13 cellular contexts compared by ENCODE assay signal in the genomic region with DNA sequence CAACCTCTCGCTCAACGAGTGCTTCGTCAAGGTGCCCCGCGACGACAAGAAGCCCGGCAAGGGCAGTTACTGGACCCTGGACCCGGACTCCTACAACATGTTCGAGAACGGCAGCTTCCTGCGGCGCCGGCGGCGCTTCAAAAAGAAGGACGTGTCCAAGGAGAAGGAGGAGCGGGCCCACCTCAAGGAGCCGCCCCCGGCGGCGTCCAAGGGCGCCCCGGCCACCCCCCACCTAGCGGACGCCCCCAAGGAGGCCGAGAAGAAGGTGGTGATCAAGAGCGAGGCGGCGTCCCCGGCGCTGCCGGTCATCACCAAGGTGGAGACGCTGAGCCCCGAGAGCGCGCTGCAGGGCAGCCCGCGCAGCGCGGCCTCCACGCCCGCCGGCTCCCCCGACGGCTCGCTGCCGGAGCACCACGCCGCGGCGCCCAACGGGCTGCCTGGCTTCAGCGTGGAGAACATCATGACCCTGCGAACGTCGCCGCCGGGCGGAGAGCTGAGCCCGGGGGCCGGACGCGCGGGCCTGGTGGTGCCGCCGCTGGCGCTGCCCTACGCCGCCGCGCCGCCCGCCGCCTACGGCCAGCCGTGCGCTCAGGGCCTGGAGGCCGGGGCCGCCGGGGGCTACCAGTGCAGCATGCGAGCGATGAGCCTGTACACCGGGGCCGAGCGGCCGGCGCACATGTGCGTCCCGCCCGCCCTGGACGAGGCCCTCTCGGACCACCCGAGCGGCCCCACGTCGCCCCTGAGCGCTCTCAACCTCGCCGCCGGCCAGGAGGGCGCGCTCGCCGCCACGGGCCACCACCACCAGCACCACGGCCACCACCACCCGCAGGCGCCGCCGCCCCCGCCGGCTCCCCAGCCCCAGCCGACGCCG. TPM values are rescaled to one million over a fixed set of nuclear protein-coding genes. Genes with fewer than 3 reads are reported as not detected.
DNase-seq lines count a peak whose midpoint lies in the region; ATAC-seq and TF ChIP-seq lines count a peak whose summit lies in the region.
"Had no signal": no experiment of that assay in that cellular context is flagged by ENCODE, and none has a peak within 500 bp of the region (broad histone marks: within the 10 kb centered on the region; RNA-seq: fewer than 3 reads in every experiment).

No MANE protein-coding gene starts in this region.

- H3K36me3 ChIP-seq in heart right ventricle = no peaks in the 10 kb centered on the region

- H3K27me3 Mint-ChIP-seq in activated T-cell treated with anti-CD3 and anti-CD28 coated beads, Interleukin-2, amount 50 U/mL, for 72 hours (ENCODE audit: low read depth) = peaks cover 68% of the 10 kb centered on the region

- H3K4me3 ChIP-seq in heart right ventricle (peak overlapping the region; percentile 33 to 66 (median 59)), retinal pigment epithelial cell (ENCODE audit: low read length) (peak overlapping the region; percentile 78)

- WGBS in heart right ventricle, 2 donors = 0 to 1% methylated on average over 89 to 115 of the region's 115 CpGs

- no peak overlapping the region for H3K27ac Mint-ChIP-seq in activated T-cell treated with anti-CD3 and anti-CD28 coated beads, Interleukin-2, amount 50 U/mL, for 72 hours
- H3K27ac Mint-ChIP-seq: dendritic cell treated with granulocyte-macrophage colony-stimulating factor and Interleukin-4, amounts not matched to agents 40 ng/mL and 50 ng/mL, for 4 days had no signal

- peaks cover 8% of the 10 kb centered on the region for H3K4me1 Mint-ChIP-seq in activated T-cell treated with anti-CD3 and anti-CD28 coated beads, Interleukin-2, amount 50 U/mL, for 72 hours (ENCODE audit: low read depth)

- no peak for ATAC-seq in activated T-cell treated with anti-CD3 and anti-CD28 coated beads, Interleukin-2, amount 50 U/mL, for 72 hours (replicated peaks in 1 of 2)
- ATAC-seq in heart right ventricle = peak in 4 of 8 donors; percentile 14 to 46 (median 26)
- ATAC-seq in GM18909 (IDR thresholded peaks at IDR 0.05; ENCODE audit: poor library complexity, unreplicated experiment) = no peak
- no peak for ATAC-seq in left colon
- ATAC-seq: HCT116 had no signal

- H3K9me3 ChIP-seq in heart right ventricle = no peaks in the 10 kb centered on the region

- TF ChIP-seq CTCF in heart right ventricle (IDR thresholded peaks at IDR 0.05) (peak in 1 of 9 donors; percentile 22), retinal pigment epithelial cell (conservative IDR thresholded peaks at IDR 0.05; ENCODE audit: low read depth, low read length) (peak; percentile 21)

- H3K4me1 ChIP-seq in heart right ventricle = peaks cover 0 to 39% (median 18%) of the 10 kb centered on the region in 9 donors

- DNase-seq in EH (ENCODE audit: low read depth) (peak; percentile 63), heart right ventricle (peak in 1 of 2 donors; percentile 51), retinal pigment epithelial cell (ENCODE audit: low read depth) (no peak), NCI-H1694 (lab: John Stamatoyannopoulos, UW) (no peak), left colon (no peak), epidermal melanocyte (ENCODE audit: insufficient read length, low spot score) (no peak)
- no peak for DNase-seq in activated T-cell treated with anti-CD3 and anti-CD28 coated beads, Interleukin-2, amount 50 U/mL, for 72 hours
- DNase-seq: NCI-H1105, substantia nigra had no signal

- intact Hi-C loops in heart right ventricle (cut with DNase I) = loop anchor here in 5 of 10 donors (5.0 to 10.0 kb wide), 6 partner anchors 194 to 817 kb away; a partner anchor contains a TSS
- intact Hi-C loops in left colon (cut with DNase I, micrococcal nuclease) = no loop called here

- no peaks in the 10 kb centered on the region for H3K9me3 Mint-ChIP-seq in activated T-cell treated with anti-CD3 and anti-CD28 coated beads, Interleukin-2, amount 50 U/mL, for 72 hours
- H3K9me3 Mint-ChIP-seq: dendritic cell treated with granulocyte-macrophage colony-stimulating factor and Interleukin-4, amounts not matched to agents 40 ng/mL and 50 ng/mL, for 4 days had no signal

- H3K36me3 Mint-ChIP-seq in activated T-cell treated with anti-CD3 and anti-CD28 coated beads, Interleukin-2, amount 50 U/mL, for 72 hours (ENCODE audit: insufficient read depth in 2 of 2) = no peaks in the 10 kb centered on the region

- H3K27ac ChIP-seq in heart right ventricle = peak overlapping the region; percentile 23 to 90 (median 82)
- H3K27ac ChIP-seq: parathyroid adenoma had no signal

- peak overlapping the region; percentile 40 to 62 for H3K4me3 Mint-ChIP-seq in activated T-cell treated with anti-CD3 and anti-CD28 coated beads, Interleukin-2, amount 50 U/mL, for 72 hours

- peaks cover 9 to 98% (median 84%) of the 10 kb centered on the region in 7 donors for H3K27me3 ChIP-seq in heart right ventricle

RNA-seq across cellular contexts. Expression of a gene that starts 1.3 kb away (rescaled TPM):
- not detected for total RNA-seq in activated T-cell treated with anti-CD3 and anti-CD28 coated beads, Interleukin-2, amount 50 U/mL, for 72 hours
- total RNA-seq in heart right ventricle (1 to 10 TPM in 8 of 10 donors, under 1 TPM in 2; 0.66 to 2.2 (median 1.9) TPM), left colon (under 1 TPM; 0.34 TPM)
- polyA plus RNA-seq in heart right ventricle = 1 to 10 TPM; 1.2 to 1.3 TPM

RNA-seq across cellular contexts. Expression of a gene that starts 10.4 kb away (rescaled TPM):
- total RNA-seq in activated T-cell treated with anti-CD3 and anti-CD28 coated beads, Interleukin-2, amount 50 U/mL, for 72 hours = under 1 TPM in 1 of 2 donors, not detected in 1; 0.07 TPM
- total RNA-seq in heart right ventricle (1 to 10 TPM in 3 of 10 donors, under 1 TPM in 7; 0.40 to 1.9 (median 0.84) TPM), left colon (1 to 10 TPM; 2.0 to 4.2 TPM)
- under 1 TPM; 0.78 to 0.95 TPM for polyA plus RNA-seq in heart right ventricle

RNA-seq across cellular contexts. Expression of a gene that starts 12.9 kb away (rescaled TPM):
- 10 to 100 TPM; 21.2 to 22.4 TPM for total RNA-seq in activated T-cell treated with anti-CD3 and anti-CD28 coated beads, Interleukin-2, amount 50 U/mL, for 72 hours
- total RNA-seq in heart right ventricle = 10 to 100 TPM in 8 of 10 donors, 1 to 10 TPM in 2; 8.9 to 13.1 (median 11.4) TPM
- polyA plus RNA-seq in heart right ventricle = 10 to 100 TPM in 1 of 2 donors, 1 to 10 TPM in 1; 5.1 to 11.3 TPM
- 10 to 100 TPM; 18.6 to 23.3 TPM for total RNA-seq in left colon

RNA-seq across cellular contexts. Expression of a gene that starts 57.6 kb away (rescaled TPM):
- not detected for total RNA-seq in activated T-cell treated with anti-CD3 and anti-CD28 coated beads, Interleukin-2, amount 50 U/mL, for 72 hours
- total RNA-seq in heart right ventricle = under 1 TPM in 8 of 10 donors, not detected in 2; 0.08 to 0.38 (median 0.22) TPM
- polyA plus RNA-seq in heart right ventricle = under 1 TPM; 0.16 to 0.37 TPM
- total RNA-seq in left colon = 10 to 100 TPM in 1 of 2 donors, 1 to 10 TPM in 1; 4.9 to 13.7 TPM
